8 cellular contexts compared by ENCODE assay signal in genomic region chr4:182143822-182144620, GRCh38.
A peak's percentile ranks its signal among the peaks of the same experiment; 100 is the strongest.
DNase-seq lines count a peak whose midpoint lies in the region; ATAC-seq and TF ChIP-seq lines count a peak whose summit lies in the region.

No MANE protein-coding gene starts in this region.

- no peak for DNase-seq in CD4-positive, alpha-beta memory T cell
- DNase-seq in NCI-H2196 treated with DMSO at 0.1 percent for 48 hours (lab: John Stamatoyannopoulos, UW; ENCODE audit: unreplicated experiment) (peak; percentile 25), body of pancreas (peak in 3 of 4 donors; percentile 11 to 30 (median 13)), iris pigment epithelial cell (ENCODE audit: low read depth) (peak; percentile 86), NCI-H1105 (lab: John Stamatoyannopoulos, UW) (no peak)
- no peak for DNase-seq in stimulated activated effector memory CD8-positive, alpha-beta T cell treated with anti-CD3 and anti-CD28 coated beads, Interleukin-12 subunit alpha, Interleukin-12 subunit beta, amount 100 ng/mL, for 72 hours (ENCODE audit: low spot score in 2 of 2)

- peak overlapping the region in 7 of 8 donors; percentile 35 to 77 (median 57) for H3K4me3 Mint-ChIP-seq in CD4-positive, alpha-beta memory T cell
- peak overlapping the region; percentile 49 for H3K4me3 Mint-ChIP-seq in stimulated activated effector memory CD8-positive, alpha-beta T cell treated with anti-CD3 and anti-CD28 coated beads, Interleukin-12 subunit alpha, Interleukin-12 subunit beta, amount 100 ng/mL, for 72 hours

- no peak for TF ChIP-seq CTCF in body of pancreas (IDR thresholded peaks at IDR 0.05)

- H3K4me3 ChIP-seq in CD4-positive, alpha-beta memory T cell (ENCODE audit: low read length in 2 of 2), result no peak overlapping the region
- H3K4me3 ChIP-seq in body of pancreas, result peak overlapping the region; percentile 19 to 62

- peaks cover 0 to 13% (median 3%) of the 10 kb centered on the region in 8 donors for H3K9me3 Mint-ChIP-seq in CD4-positive, alpha-beta memory T cell
- H3K9me3 Mint-ChIP-seq in stimulated activated effector memory CD8-positive, alpha-beta T cell treated with anti-CD3 and anti-CD28 coated beads, Interleukin-12 subunit alpha, Interleukin-12 subunit beta, amount 100 ng/mL, for 72 hours, result peaks cover 1% of the 10 kb centered on the region

- peak; percentile 25 for ATAC-seq in GM19463 (IDR thresholded peaks at IDR 0.05; ENCODE audit: unreplicated experiment)
- ATAC-seq in body of pancreas, result peak; percentile 41
- peak; percentile 53 for ATAC-seq in stimulated activated effector memory CD8-positive, alpha-beta T cell treated with anti-CD3 and anti-CD28 coated beads, Interleukin-12 subunit alpha, Interleukin-12 subunit beta, amount 100 ng/mL, for 72 hours
- no peak for ATAC-seq in HG03045 (IDR thresholded peaks at IDR 0.05; ENCODE audit: unreplicated experiment)

- H3K36me3 Mint-ChIP-seq in CD4-positive, alpha-beta memory T cell, result no peaks in the 10 kb centered on the region
- H3K36me3 Mint-ChIP-seq in stimulated activated effector memory CD8-positive, alpha-beta T cell treated with anti-CD3 and anti-CD28 coated beads, Interleukin-12 subunit alpha, Interleukin-12 subunit beta, amount 100 ng/mL, for 72 hours, result no peaks in the 10 kb centered on the region

- CTCF ChIA-PET in CD4-positive, alpha-beta memory T cell (lab: Charles Lee; ENCODE audit: partially characterized antibody), result no interaction called here

- intact Hi-C loops in CD4-positive, alpha-beta memory T cell (cut with micrococcal nuclease), result no loop called here
- intact Hi-C loops in body of pancreas (cut with DNase I), result no loop called here

- POLR2A ChIA-PET in CD4-positive, alpha-beta memory T cell (lab: Charles Lee; ENCODE audit: partially characterized antibody), result no interaction called here

- no peaks in the 10 kb centered on the region for H3K36me3 ChIP-seq in CD4-positive, alpha-beta memory T cell (ENCODE audit: insufficient read depth, low read length)
- no peaks in the 10 kb centered on the region for H3K36me3 ChIP-seq in body of pancreas (replicated peaks in 1 of 2; ENCODE audit: insufficient read depth in 1 of 2, low read depth in 2 of 2)

- H3K27me3 Mint-ChIP-seq in CD4-positive, alpha-beta memory T cell, result peaks cover 47 to 49% of the 10 kb centered on the region in 2 donors

- no peak overlapping the region for H3K27ac Mint-ChIP-seq in CD4-positive, alpha-beta memory T cell
- no peak overlapping the region for H3K27ac Mint-ChIP-seq in stimulated activated effector memory CD8-positive, alpha-beta T cell treated with anti-CD3 and anti-CD28 coated beads, Interleukin-12 subunit alpha, Interleukin-12 subunit beta, amount 100 ng/mL, for 72 hours

- peaks cover 1 to 29% (median 15%) of the 10 kb centered on the region in 4 donors for H3K4me1 Mint-ChIP-seq in CD4-positive, alpha-beta memory T cell
- H3K4me1 Mint-ChIP-seq in stimulated activated effector memory CD8-positive, alpha-beta T cell treated with anti-CD3 and anti-CD28 coated beads, Interleukin-12 subunit alpha, Interleukin-12 subunit beta, amount 100 ng/mL, for 72 hours, result peaks cover 13% of the 10 kb centered on the region

- no peaks in the 10 kb centered on the region for H3K4me1 ChIP-seq in CD4-positive, alpha-beta memory T cell (ENCODE audit: insufficient read depth, low read length)
- H3K4me1 ChIP-seq in body of pancreas, result peaks cover 27% of the 10 kb centered on the region

- 1% methylated on average over 23 to 68 of the region's 78 CpGs for WGBS in body of pancreas, 2 donors

- no peaks in the 10 kb centered on the region for H3K27me3 ChIP-seq in CD4-positive, alpha-beta memory T cell (ENCODE audit: insufficient read depth, low read length)
- peaks cover 0 to 22% of the 10 kb centered on the region in 2 donors for H3K27me3 ChIP-seq in body of pancreas

- TF ChIP-seq POLR2A in body of pancreas (IDR thresholded peaks at IDR 0.05), result no peak

- H3K9me3 ChIP-seq in CD4-positive, alpha-beta memory T cell (ENCODE audit: control insufficient read depth in 1 of 2, low read length in 2 of 2), result no peaks in the 10 kb centered on the region
- no peaks in the 10 kb centered on the region for H3K9me3 ChIP-seq in body of pancreas

- no peak overlapping the region for H3K27ac ChIP-seq in CD4-positive, alpha-beta memory T cell (ENCODE audit: low read depth, low read length)
- no peak overlapping the region for H3K27ac ChIP-seq in body of pancreas

Comparison
In these comparisons a context has a peak if more than half of its experiments do, and no peak if none do; other contexts are left out.
1. DNase-seq: peak in NCI-H2196 treated with DMSO at 0.1 percent for 48 hours (single experiment), body of pancreas (3 of 4) and iris pigment epithelial cell (single experiment); none in CD4-positive, alpha-beta memory T cell (0 of 5), stimulated activated effector memory CD8-positive, alpha-beta T cell treated with anti-CD3 and anti-CD28 coated beads, Interleukin-12 subunit alpha, Interleukin-12 subunit beta, amount 100 ng/mL, for 72 hours (0 of 2) and NCI-H1105 (single experiment).
2. H3K4me3 ChIP-seq: peak in body of pancreas (2 of 2); none in CD4-positive, alpha-beta memory T cell (0 of 2).